In genomic region chr22:35835267-35835997, GRCh38 we compare ENCODE assay signal across 8 cellular contexts.
DNase-seq lines count a peak whose midpoint lies in the region; ATAC-seq and TF ChIP-seq lines count a peak whose summit lies in the region.

No MANE protein-coding gene starts in this region.

- H3K36me3 ChIP-seq in iPS-18a (ENCODE audit: control insufficient read depth, low read depth, low read length) (no peaks in the 10 kb centered on the region), smooth muscle cell (ENCODE audit: low read depth) (no peaks in the 10 kb centered on the region)

- H3K4me3 ChIP-seq in iPS-18a (ENCODE audit: low read length) = peak overlapping the region; percentile 59
- H3K4me3 ChIP-seq in smooth muscle cell = peak overlapping the region; percentile 64

- H3K27ac ChIP-seq in iPS-18a (ENCODE audit: low read length) (peak overlapping the region; percentile 94), smooth muscle cell (ENCODE audit: low read depth) (peak overlapping the region; percentile 91)

- WGBS in smooth muscle cell (ENCODE audit: low lambda C conversion rate) = 7% methylated on average over 3 of the region's 3 CpGs

- H3K9me3 ChIP-seq in iPS-18a (ENCODE audit: control insufficient read depth, low read depth, low read length) (no peaks in the 10 kb centered on the region), smooth muscle cell (replicated peaks; ENCODE audit: low read depth) (no peaks in the 10 kb centered on the region)

- DNase-seq in HT-29 (ENCODE audit: low spot score) (peak; percentile 19), amniotic epithelial cell (ENCODE audit: low read depth) (peak; percentile 91), smooth muscle cell (lab: John Stamatoyannopoulos, UW; ENCODE audit: unreplicated experiment) (no peak), NCI-H128 (lab: John Stamatoyannopoulos, UW; ENCODE audit: unreplicated experiment) (no peak)
- no peak for DNase-seq in activated effector memory CD4-positive, alpha-beta T cell treated with Interleukin-2 at 50 U/mL for 16 hours
- DNase-seq in activated CD4-positive, alpha-beta T cell treated with anti-CD3 and anti-CD28 coated beads, Interleukin-2, amount 50 U/mL, for 4 hours = no peak

- peaks cover 11% of the 10 kb centered on the region for H3F3A ChIP-seq in smooth muscle cell (ENCODE audit: low read depth)

- no peak for TF ChIP-seq CTCF in smooth muscle cell (IDR thresholded peaks at IDR 0.05; ENCODE audit: borderline replicate concordance, insufficient read depth, poor library complexity, severe bottlenecking)

- H3K9ac ChIP-seq in iPS-18a (ENCODE audit: low read length) (peak overlapping the region; percentile 86), smooth muscle cell (ENCODE audit: low read depth) (peak overlapping the region; percentile 78)

- H4K20me1 ChIP-seq in smooth muscle cell (ENCODE audit: low read depth) = peaks cover 81% of the 10 kb centered on the region

- ATAC-seq in GM18870 (IDR thresholded peaks at IDR 0.05; ENCODE audit: unreplicated experiment) = no peak

- H3K79me2 ChIP-seq in smooth muscle cell (ENCODE audit: low read depth) = peaks cover 83% of the 10 kb centered on the region

- H3K4me1 ChIP-seq in iPS-18a (ENCODE audit: control insufficient read depth, low read depth, low read length) (peaks cover 48% of the 10 kb centered on the region), smooth muscle cell (ENCODE audit: low read depth) (peaks cover 48% of the 10 kb centered on the region)

- no peak overlapping the region for H2AFZ ChIP-seq in smooth muscle cell (ENCODE audit: low read depth)

- H3K4me2 ChIP-seq in smooth muscle cell = peak overlapping the region; percentile 85

- H3K27me3 ChIP-seq in iPS-18a (ENCODE audit: control insufficient read depth, insufficient read depth, low read length) = no peaks in the 10 kb centered on the region
- no peaks in the 10 kb centered on the region for H3K27me3 ChIP-seq in smooth muscle cell (ENCODE audit: low read depth)

Comparison
In these comparisons a context has a peak if more than half of its experiments do, and no peak if none do; other contexts are left out.
1. DNase-seq: peak in HT-29 (single experiment) and amniotic epithelial cell (single experiment); none in smooth muscle cell (single experiment), NCI-H128 (single experiment), activated effector memory CD4-positive, alpha-beta T cell treated with Interleukin-2 at 50 U/mL for 16 hours (single experiment) and activated CD4-positive, alpha-beta T cell treated with anti-CD3 and anti-CD28 coated beads, Interleukin-2, amount 50 U/mL, for 4 hours (0 of 2).